In the genomic region with DNA sequence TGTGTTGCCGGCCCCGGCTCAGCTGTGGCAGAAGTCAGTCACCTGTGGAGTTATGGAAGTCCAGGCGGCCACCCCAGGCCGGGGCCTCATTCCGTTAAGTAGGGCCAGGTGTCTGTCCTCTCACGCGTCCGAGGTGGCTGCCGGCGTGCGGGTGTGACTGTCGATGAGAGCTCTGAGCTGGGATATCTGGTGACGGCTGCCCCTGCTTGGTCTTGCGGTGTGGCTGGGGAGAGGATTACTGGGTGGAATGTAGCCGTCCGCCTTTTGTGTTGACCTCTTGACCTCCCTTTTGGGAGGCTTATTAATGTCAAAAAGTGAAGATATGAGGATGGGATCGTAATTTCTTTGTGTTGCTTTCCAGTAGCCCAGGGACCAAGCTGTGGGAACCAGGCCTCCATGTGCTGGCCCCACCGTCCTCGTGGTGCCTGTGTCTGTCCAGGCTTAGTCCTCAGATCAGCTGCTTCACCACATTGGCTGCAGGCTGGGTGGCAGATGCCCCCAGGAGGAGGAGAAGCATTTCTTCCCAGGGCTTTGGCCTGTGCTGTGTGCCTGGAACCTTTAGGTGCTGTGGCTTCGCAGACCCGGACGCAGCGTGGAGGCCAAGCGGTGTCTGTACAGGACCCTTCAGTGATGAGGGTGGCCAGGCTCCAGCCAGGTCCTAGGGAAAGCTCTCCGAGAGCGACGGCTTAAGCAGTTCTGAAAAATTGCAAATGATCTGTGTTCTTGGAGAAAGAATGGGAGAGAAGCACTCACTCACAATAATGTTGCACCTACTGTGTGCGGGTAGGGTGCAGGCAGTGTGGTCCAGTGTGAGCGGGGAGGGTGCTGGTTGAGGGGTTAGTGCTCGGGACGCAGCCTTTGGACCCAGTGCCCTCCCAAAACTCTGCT, we compare ENCODE assay signal across 1 cellular context.
TF ChIP-seq lines count a peak whose summit lies in the region.

No MANE protein-coding gene starts in this region.

TF ChIP-seq in H1, 55 proteins besides CTCF, POLR2A, EP300 and RAD21 (continued from another document):
- TF ChIP-seq, protein P1, sequence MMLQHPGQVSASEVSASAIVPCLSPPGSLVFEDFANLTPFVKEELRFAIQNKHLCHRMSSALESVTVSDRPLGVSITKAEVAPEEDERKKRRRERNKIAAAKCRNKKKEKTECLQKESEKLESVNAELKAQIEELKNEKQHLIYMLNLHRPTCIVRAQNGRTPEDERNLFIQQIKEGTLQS (IDR thresholded peaks at IDR 0.05; ENCODE audit: insufficient read depth, low read depth, low read length), result no peak
- TF ChIP-seq SIRT6 (IDR thresholded peaks at IDR 0.05; ENCODE audit: low read length), result no peak
- no peak for TF ChIP-seq SIN3A (conservative IDR thresholded peaks at IDR 0.05 in 1 of 2, IDR thresholded peaks at IDR 0.05 in 1 of 2; ENCODE audit: low read depth in 1 of 2, low read length in 2 of 2)
- TF ChIP-seq EZH2 (IDR thresholded peaks at IDR 0.05; ENCODE audit: low read depth, low read length, severe bottlenecking), result no peak
- TF ChIP-seq TAF7 (optimal IDR thresholded peaks at IDR 0.05; ENCODE audit: borderline replicate concordance, low read depth, low read length), result no peak
- no peak for TF ChIP-seq SP1 (IDR thresholded peaks at IDR 0.05; ENCODE audit: low read depth, low read length)
- no peak for TF ChIP-seq ASH2L (IDR thresholded peaks at IDR 0.05; ENCODE audit: low read length)
- no peak for TF ChIP-seq CREB1 (IDR thresholded peaks at IDR 0.05)
- TF ChIP-seq SP2 (IDR thresholded peaks at IDR 0.05; ENCODE audit: low read length), result no peak
- TF ChIP-seq HDAC6 (IDR thresholded peaks at IDR 0.05; ENCODE audit: low read depth, low read length), result no peak
- no peak for TF ChIP-seq JUND (IDR thresholded peaks at IDR 0.05; ENCODE audit: low read length)
- no peak for TF ChIP-seq KDM5A (IDR thresholded peaks at IDR 0.05; ENCODE audit: low read length)
- no peak for TF ChIP-seq BACH1 (IDR thresholded peaks at IDR 0.05; ENCODE audit: low read length)
- TF ChIP-seq CBX8 (IDR thresholded peaks at IDR 0.05; ENCODE audit: borderline replicate concordance, low read depth, low read length), result no peak
- no peak for TF ChIP-seq PHF8 (conservative IDR thresholded peaks at IDR 0.05; ENCODE audit: low read depth, low read length)
- no peak for TF ChIP-seq ZNF274 (IDR thresholded peaks at IDR 0.05; ENCODE audit: borderline replicate concordance, extremely low read depth, low read length)
